In genomic region chr6:36387440-36388303, GRCh38 we compare ENCODE assay signal across 9 cellular contexts. TPM values are rescaled to one million over a fixed set of nuclear protein-coding genes. Genes with fewer than 3 reads are reported as not detected.
DNase-seq lines count a peak whose midpoint lies in the region; ATAC-seq, FAIRE-seq and TF ChIP-seq lines count a peak whose summit lies in the region.
"Had no signal": no experiment of that assay in that cellular context is flagged by ENCODE, and none has a peak within 500 bp of the region (broad histone marks: within the 10 kb centered on the region; RNA-seq: fewer than 3 reads in every experiment).

TSS of gene ETV7 (minus strand) at chr6:36387669. CDS start at chr6:36387541, 128 bp downstream.

- no peaks in the 10 kb centered on the region for H3K4me1 ChIP-seq in RWPE2 (ENCODE audit: insufficient read depth, poor library complexity, severe bottlenecking)
- no peaks in the 10 kb centered on the region; the same call in 1 of the 2 replicates for H3K4me1 ChIP-seq in iPS-20b (ENCODE audit: insufficient read depth, low read length)

- H3K27ac ChIP-seq in RWPE2 (ENCODE audit: poor library complexity, severe bottlenecking) (no peak within 1 kb of the TSS), iPS-20b (ENCODE audit: low read length) (no peak within 1 kb of the TSS)

- in situ Hi-C loops in astrocyte of the cerebellum (cut with HindIII; ENCODE audit: low sequenced_read_pairs) = no loop called here

- TF ChIP-seq POLR2A in GM12892 (IDR thresholded peaks at IDR 0.05; ENCODE audit: low read depth, low read length) = no peak

- peak within 1 kb of the TSS; percentile 51 for H3K4me3 ChIP-seq in RWPE2 (ENCODE audit: severe bottlenecking)
- peak within 1 kb of the TSS; percentile 49 for H3K4me3 ChIP-seq in astrocyte of the cerebellum (ENCODE audit: low read depth, low read length)
- peak within 1 kb of the TSS; percentile 75 for H3K4me3 ChIP-seq in iPS-20b (ENCODE audit: low read length)

- ATAC-seq in RWPE2 (ENCODE audit: low read depth) = peak; percentile 64

- H3K36me3 ChIP-seq in RWPE2 (ENCODE audit: low read depth) (no peaks in the 10 kb centered on the region), iPS-20b (ENCODE audit: insufficient read depth, low read depth, low read length) (no peaks in the 10 kb centered on the region)

- FAIRE-seq in GM12892 (lab: Jason Lieb, UNC) = no peak
- FAIRE-seq: TTC549 had no signal

- no peaks in the 10 kb centered on the region for H3K9me3 ChIP-seq in RWPE2 (ENCODE audit: severe bottlenecking)
- no peaks in the 10 kb centered on the region for H3K9me3 ChIP-seq in iPS-20b (ENCODE audit: insufficient read depth, low read depth, low read length)

- H3K9ac ChIP-seq in iPS-20b (ENCODE audit: low read depth, low read length) = peak within 1 kb of the TSS; percentile 74; the same call in 1 of the 2 replicates

- DNase-seq in GM12892 (ENCODE audit: insufficient read length) (peak; percentile 53), RWPE2 (ENCODE audit: low spot score) (no peak), astrocyte of the cerebellum (ENCODE audit: low read depth) (no peak), DMS153 (lab: John Stamatoyannopoulos, UW) (no peak), NCI-H82 (lab: John Stamatoyannopoulos, UW) (no peak), hippocampal formation (lab: John Stamatoyannopoulos, UW) (no peak)
- DNase-seq in stimulated activated CD4-positive, alpha-beta T cell treated with anti-CD3 and anti-CD28 coated beads, Interleukin-12 subunit alpha, Interleukin-12 subunit beta, amount 100 ng/mL, for 4 hours = peak; percentile 44

- H3K27me3 ChIP-seq in RWPE2 (ENCODE audit: insufficient read depth, poor library complexity, severe bottlenecking) (no peaks in the 10 kb centered on the region), iPS-20b (ENCODE audit: insufficient read depth, low read length) (peaks cover 63% of the 10 kb centered on the region)

- TF ChIP-seq CTCF in RWPE2 (IDR thresholded peaks at IDR 0.05; ENCODE audit: poor library complexity, severe bottlenecking) (no peak), astrocyte of the cerebellum (IDR thresholded peaks at IDR 0.05; ENCODE audit: low read depth, low read length, missing control alignments) (no peak)

RNA-seq across cellular contexts. Expression of gene ETV7, which starts in this region (rescaled TPM):
- 2.9 TPM for polyA plus RNA-seq in GM12892 (2012; ENCODE audit: missing spikeins)

Comparison
In these comparisons a context has a peak if more than half of its experiments do, and no peak if none do; other contexts are left out.
1. DNase-seq: peak in GM12892 (single experiment) and stimulated activated CD4-positive, alpha-beta T cell treated with anti-CD3 and anti-CD28 coated beads, Interleukin-12 subunit alpha, Interleukin-12 subunit beta, amount 100 ng/mL, for 4 hours (single experiment); none in RWPE2 (single experiment), astrocyte of the cerebellum (single experiment), DMS153 (single experiment), NCI-H82 (single experiment) and hippocampal formation (0 of 2).
2. Peak in every context shown above with its lines, with median percentiles within 50 percentile points of each other: H3K4me3 ChIP-seq.